11 cellular contexts compared by ENCODE assay signal in the genomic region with DNA sequence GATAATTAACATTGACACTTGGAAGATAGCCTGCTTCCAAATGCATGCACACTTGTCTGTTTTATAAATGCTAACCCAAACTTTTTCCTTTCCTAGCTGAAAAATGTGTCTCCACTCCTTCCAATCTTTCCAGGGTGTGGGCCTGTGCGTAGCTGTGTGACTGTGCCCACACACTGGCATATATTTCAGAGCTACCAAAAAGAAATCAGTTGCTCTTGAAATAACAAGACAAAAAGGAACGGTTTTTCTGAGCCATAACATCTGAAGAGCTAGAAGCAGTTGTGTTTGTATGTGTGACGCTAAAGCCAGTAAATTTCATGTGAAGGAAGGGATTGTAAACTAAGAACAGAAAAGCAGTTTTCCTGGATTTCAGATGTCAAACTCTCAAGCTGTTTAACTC.
DNase-seq lines count a peak whose midpoint lies in the region; ATAC-seq and TF ChIP-seq lines count a peak whose summit lies in the region.
"Had no signal": no experiment of that assay in that cellular context is flagged by ENCODE, and none has a peak within 500 bp of the region (broad histone marks: within the 10 kb centered on the region; RNA-seq: fewer than 3 reads in every experiment).

No MANE protein-coding gene starts in this region.

- H3K27ac ChIP-seq in heart right ventricle, result peak overlapping the region; percentile 60 to 90 (median 84)
- H3K27ac ChIP-seq in coronary artery, result peak overlapping the region; percentile 76 to 92
- peak overlapping the region; percentile 96 for H3K27ac ChIP-seq in osteoblast (ENCODE audit: low read depth, low read length)
- H3K27ac ChIP-seq in upper lobe of left lung, result peak overlapping the region; percentile 47 to 84 (median 68)

- H3K79me2 ChIP-seq in osteoblast (ENCODE audit: insufficient read depth, low read length), result peaks cover 76% of the 10 kb centered on the region

- H3K36me3 ChIP-seq in heart right ventricle (peaks cover 0 to 6% (median 0%) of the 10 kb centered on the region in 9 donors), osteoblast (ENCODE audit: insufficient read depth, low read length) (no peaks in the 10 kb centered on the region), upper lobe of left lung (peaks cover 0 to 4% (median 0%) of the 10 kb centered on the region in 4 donors)
- H3K36me3 ChIP-seq: HAP-1 had no signal

- 47 to 53% methylated on average over 3 of the region's 3 CpGs for WGBS in heart right ventricle, 2 donors
- 60 to 63% methylated on average over 3 of the region's 3 CpGs for WGBS in upper lobe of left lung, 2 donors

- H2AFZ ChIP-seq in osteoblast (ENCODE audit: low read length), result no peak overlapping the region
- H2AFZ ChIP-seq: parathyroid adenoma had no signal

- H4K20me1 ChIP-seq in osteoblast (ENCODE audit: insufficient read depth, low read length), result peaks cover 25% of the 10 kb centered on the region

- ATAC-seq in heart right ventricle (no peak), Right ventricle myocardium superior (ENCODE audit: poor library complexity) (no peak), upper lobe of left lung (ENCODE audit: low FRiP score in 2 of 2) (no peak), HG02840 (IDR thresholded peaks at IDR 0.05; ENCODE audit: low FRiP score, unreplicated experiment) (no peak), GM18520 (IDR thresholded peaks at IDR 0.05; ENCODE audit: unreplicated experiment) (no peak)

- no peak for TF ChIP-seq POLR2A in upper lobe of left lung (IDR thresholded peaks at IDR 0.05)

- no peak overlapping the region for H3K4me3 ChIP-seq in heart right ventricle
- H3K4me3 ChIP-seq in coronary artery, result peak overlapping the region; percentile 5
- peak overlapping the region; percentile 34 for H3K4me3 ChIP-seq in osteoblast (ENCODE audit: insufficient read depth, low read length)
- no peak overlapping the region for H3K4me3 ChIP-seq in upper lobe of left lung
- H3K4me3 ChIP-seq: HAP-1 had no signal

- H3K27me3 ChIP-seq in heart right ventricle (no peaks in the 10 kb centered on the region), osteoblast (ENCODE audit: insufficient read depth, low read length) (no peaks in the 10 kb centered on the region), upper lobe of left lung (no peaks in the 10 kb centered on the region)

- intact Hi-C loops in heart right ventricle (cut with DNase I), result loop anchor here in 7 of 10 donors (5.0 to 10.0 kb wide), 5 partner anchors 64 to 89 kb away; partner anchors contain the start of gene FOXO3 (in 6 of the 7)
- intact Hi-C loops in Right ventricle myocardium superior (cut with DNase I), result loop anchor here (5.0 kb wide), 2 partner anchors 69 to 89 kb away; partner anchors contain the start of gene FOXO3

- H3K9me3 ChIP-seq in heart right ventricle (no peaks in the 10 kb centered on the region), osteoblast (ENCODE audit: low read depth, low read length) (no peaks in the 10 kb centered on the region), upper lobe of left lung (no peaks in the 10 kb centered on the region)
- H3K9me3 ChIP-seq: HAP-1 had no signal

- no peak for TF ChIP-seq CTCF in heart right ventricle (IDR thresholded peaks at IDR 0.05)
- TF ChIP-seq CTCF in coronary artery (IDR thresholded peaks at IDR 0.05), result no peak
- TF ChIP-seq CTCF in osteoblast (IDR thresholded peaks at IDR 0.05; ENCODE audit: extremely low read depth, low read depth, low read length), result no peak
- no peak for TF ChIP-seq CTCF in upper lobe of left lung (IDR thresholded peaks at IDR 0.05)

- H3K4me2 ChIP-seq in osteoblast (ENCODE audit: insufficient read depth, low read length), result peak overlapping the region; percentile 61

- DNase-seq in heart right ventricle (no peak), Right ventricle myocardium superior (no peak), coronary artery (ENCODE audit: low spot score) (no peak), osteoblast (ENCODE audit: insufficient read length, low spot score, missing footprints) (no peak), upper lobe of left lung (no peak), NCI-H187 treated with DMSO at 0.1 percent for 48 hours (lab: John Stamatoyannopoulos, UW) (no peak)
- DNase-seq: activated naive CD8-positive, alpha-beta T cell treated with anti-CD3 and anti-CD28 coated beads, Interleukin-2, amount 10 ng/mL, durations not matched to agents 7 days and 5 days had no signal

- TF ChIP-seq EP300 in upper lobe of left lung (IDR thresholded peaks at IDR 0.05), result no peak

- H3K4me1 ChIP-seq in heart right ventricle (peaks cover 20 to 100% (median 98%) of the 10 kb centered on the region in 9 donors), osteoblast (ENCODE audit: insufficient read depth, low read length) (peaks cover 72% of the 10 kb centered on the region), upper lobe of left lung (peaks cover 68 to 82% (median 75%) of the 10 kb centered on the region in 4 donors)

Comparison
In these comparisons a context has a peak if more than half of its experiments do, and no peak if none do; other contexts are left out.
1. H3K4me3 ChIP-seq: peak in coronary artery (single experiment) and osteoblast (single experiment); none in heart right ventricle (0 of 10) and upper lobe of left lung (0 of 4).
2. Peak in every context shown above with its lines, with median percentiles within 50 percentile points of each other: H3K27ac ChIP-seq.